In genomic region chr1:164671597-164672327, GRCh38 we compare ENCODE assay signal across 2 cellular contexts.
TF ChIP-seq lines count a peak whose summit lies in the region.

No MANE protein-coding gene starts in this region.

TF ChIP-seq in A549, 52 proteins besides CTCF, POLR2A, EP300 and RAD21 (continued from another document):
- TF ChIP-seq, protein P1, sequence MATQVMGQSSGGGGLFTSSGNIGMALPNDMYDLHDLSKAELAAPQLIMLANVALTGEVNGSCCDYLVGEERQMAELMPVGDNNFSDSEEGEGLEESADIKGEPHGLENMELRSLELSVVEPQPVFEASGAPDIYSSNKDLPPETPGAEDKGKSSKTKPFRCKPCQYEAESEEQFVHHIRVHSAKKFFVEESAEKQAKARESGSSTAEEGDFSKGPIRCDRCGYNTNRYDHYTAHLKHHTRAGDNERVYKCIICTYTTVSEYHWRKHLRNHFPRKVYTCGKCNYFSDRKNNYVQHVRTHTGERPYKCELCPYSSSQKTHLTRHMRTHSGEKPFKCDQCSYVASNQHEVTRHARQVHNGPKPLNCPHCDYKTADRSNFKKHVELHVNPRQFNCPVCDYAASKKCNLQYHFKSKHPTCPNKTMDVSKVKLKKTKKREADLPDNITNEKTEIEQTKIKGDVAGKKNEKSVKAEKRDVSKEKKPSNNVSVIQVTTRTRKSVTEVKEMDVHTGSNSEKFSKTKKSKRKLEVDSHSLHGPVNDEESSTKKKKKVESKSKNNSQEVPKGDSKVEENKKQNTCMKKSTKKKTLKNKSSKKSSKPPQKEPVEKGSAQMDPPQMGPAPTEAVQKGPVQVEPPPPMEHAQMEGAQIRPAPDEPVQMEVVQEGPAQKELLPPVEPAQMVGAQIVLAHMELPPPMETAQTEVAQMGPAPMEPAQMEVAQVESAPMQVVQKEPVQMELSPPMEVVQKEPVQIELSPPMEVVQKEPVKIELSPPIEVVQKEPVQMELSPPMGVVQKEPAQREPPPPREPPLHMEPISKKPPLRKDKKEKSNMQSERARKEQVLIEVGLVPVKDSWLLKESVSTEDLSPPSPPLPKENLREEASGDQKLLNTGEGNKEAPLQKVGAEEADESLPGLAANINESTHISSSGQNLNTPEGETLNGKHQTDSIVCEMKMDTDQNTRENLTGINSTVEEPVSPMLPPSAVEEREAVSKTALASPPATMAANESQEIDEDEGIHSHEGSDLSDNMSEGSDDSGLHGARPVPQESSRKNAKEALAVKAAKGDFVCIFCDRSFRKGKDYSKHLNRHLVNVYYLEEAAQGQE (IDR thresholded peaks at IDR 0.05), result no peak
- TF ChIP-seq, protein P2, sequence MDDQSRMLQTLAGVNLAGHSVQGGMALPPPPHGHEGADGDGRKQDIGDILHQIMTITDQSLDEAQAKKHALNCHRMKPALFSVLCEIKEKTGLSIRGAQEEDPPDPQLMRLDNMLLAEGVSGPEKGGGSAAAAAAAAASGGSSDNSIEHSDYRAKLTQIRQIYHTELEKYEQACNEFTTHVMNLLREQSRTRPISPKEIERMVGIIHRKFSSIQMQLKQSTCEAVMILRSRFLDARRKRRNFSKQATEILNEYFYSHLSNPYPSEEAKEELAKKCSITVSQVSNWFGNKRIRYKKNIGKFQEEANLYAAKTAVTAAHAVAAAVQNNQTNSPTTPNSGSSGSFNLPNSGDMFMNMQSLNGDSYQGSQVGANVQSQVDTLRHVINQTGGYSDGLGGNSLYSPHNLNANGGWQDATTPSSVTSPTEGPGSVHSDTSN (IDR thresholded peaks at IDR 0.05), result no peak
- TF ChIP-seq HEYL (CRISPR knock-in tag; IDR thresholded peaks at IDR 0.05) (no peak), NR3C1 (IDR thresholded peaks at IDR 0.05) (no peak), RARB (CRISPR knock-in tag; IDR thresholded peaks at IDR 0.05) (no peak), CHD2 (IDR thresholded peaks at IDR 0.05; ENCODE audit: low read length, partially characterized antibody) (no peak), EHMT2 (IDR thresholded peaks at IDR 0.05; ENCODE audit: low read depth) (no peak), RFX5 (IDR thresholded peaks at IDR 0.05) (no peak), ELK1 (IDR thresholded peaks at IDR 0.05; ENCODE audit: low read depth, low read length) (no peak)
TF ChIP-seq in A549: peak in this region for 0.

TF ChIP-seq in H1, 55 proteins besides CTCF, POLR2A, EP300 and RAD21 (continued from another document):
- TF ChIP-seq FOSL1 (IDR thresholded peaks at IDR 0.05; ENCODE audit: insufficient read depth, low read depth, low read length), result no peak
- TF ChIP-seq SIX5 (IDR thresholded peaks at IDR 0.05; ENCODE audit: low read depth, low read length), result no peak
- no peak for TF ChIP-seq POU5F1 (IDR thresholded peaks at IDR 0.05; ENCODE audit: low read depth, low read length)
- TF ChIP-seq SAP30 (IDR thresholded peaks at IDR 0.05; ENCODE audit: insufficient read depth, insufficient replicate concordance, low read length), result no peak
- no peak for TF ChIP-seq SIN3A (conservative IDR thresholded peaks at IDR 0.05 in 1 of 2, IDR thresholded peaks at IDR 0.05 in 1 of 2; ENCODE audit: low read depth in 1 of 2, low read length in 2 of 2)
- TF ChIP-seq ZNF274 (IDR thresholded peaks at IDR 0.05; ENCODE audit: borderline replicate concordance, extremely low read depth, low read length), result no peak
